15 cellular contexts compared by ENCODE assay signal in the genomic region with DNA sequence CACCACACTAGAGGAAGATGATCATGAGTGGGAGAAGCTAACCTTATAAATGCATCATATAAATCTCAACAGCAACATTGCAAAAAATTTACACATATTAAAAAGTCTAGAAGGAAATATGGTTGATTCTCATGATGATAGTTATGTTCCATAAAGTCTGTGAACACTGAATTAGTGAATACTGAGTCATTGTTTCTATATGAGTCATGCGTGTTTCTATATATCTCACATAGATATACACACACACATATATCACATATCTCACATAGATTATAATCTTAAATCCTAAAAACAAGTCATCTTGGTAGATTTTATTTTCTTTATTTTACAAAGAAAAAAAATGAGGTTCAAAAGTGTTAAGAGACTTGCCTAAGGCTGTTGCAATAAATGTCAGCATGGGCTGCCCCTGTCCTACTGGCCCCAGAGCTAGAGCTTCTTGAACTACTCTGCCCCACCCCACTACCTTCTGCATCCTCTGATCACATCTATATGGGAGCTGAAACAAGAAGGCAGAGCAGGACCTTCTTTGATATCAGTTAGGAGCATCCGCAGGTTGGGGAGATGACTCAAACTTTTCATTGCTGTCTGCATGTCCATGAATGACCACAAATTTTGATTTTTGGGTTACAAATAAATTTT.
A peak's percentile ranks its signal among the peaks of the same experiment; 100 is the strongest.
DNase-seq lines count a peak whose midpoint lies in the region; ATAC-seq, FAIRE-seq and TF ChIP-seq lines count a peak whose summit lies in the region.
"Had no signal": no experiment of that assay in that cellular context is flagged by ENCODE, and none has a peak within 500 bp of the region (broad histone marks: within the 10 kb centered on the region; RNA-seq: fewer than 3 reads in every experiment).

No MANE protein-coding gene starts in this region.

- WGBS in A549 (ENCODE audit: missing lambda C conversion rate), result 73% methylated on average over 2 of the region's 2 CpGs
- 100% methylated on average over 1 of the region's 2 CpGs for WGBS in mesenchymal stem cell

- no peaks in the 10 kb centered on the region for H3K4me1 ChIP-seq in A549
- H3K4me1 ChIP-seq in mesenchymal stem cell (ENCODE audit: control insufficient read depth, insufficient read depth, low read depth, low read length), result no peaks in the 10 kb centered on the region
- no peaks in the 10 kb centered on the region for H3K4me1 ChIP-seq in MM.1S (ENCODE audit: low read length)
- H3K4me1 ChIP-seq: BLaER1 had no signal

- no peak overlapping the region for H3K4me2 ChIP-seq in A549
- H3K4me2 ChIP-seq in mesenchymal stem cell (ENCODE audit: low read length, poor library complexity, severe bottlenecking), result no peak overlapping the region
- no peak overlapping the region for H3K4me2 ChIP-seq in MM.1S (ENCODE audit: low read depth, low read length)
- H3K4me2 ChIP-seq: BLaER1 had no signal

- no peak overlapping the region for H3K4me3 ChIP-seq in A549
- H3K4me3 ChIP-seq in mesenchymal stem cell (ENCODE audit: insufficient read depth in 1 of 2, low read depth in 1 of 2, low read length in 2 of 2), result no peak overlapping the region
- H3K4me3 ChIP-seq in MM.1S (ENCODE audit: low read length), result no peak overlapping the region
- H3K4me3 ChIP-seq: BLaER1, skin epidermis had no signal

- no peaks in the 10 kb centered on the region for H3K79me1 ChIP-seq in mesenchymal stem cell (replicated peaks; ENCODE audit: low read length, poor library complexity, severe bottlenecking)

- H2AFZ ChIP-seq in mesenchymal stem cell (ENCODE audit: low read depth, low read length), result no peak overlapping the region
- H2AFZ ChIP-seq in MM.1S (ENCODE audit: low read length), result no peak overlapping the region

- DNase-seq in A549 (ENCODE audit: low read depth in 1 of 2, low spot score in 1 of 2), result no peak
- DNase-seq in HT1080 (ENCODE audit: low read depth), result peak; percentile 15
- no peak for DNase-seq in C1 segment of cervical spinal cord (lab: John Stamatoyannopoulos, UW)
- no peak for DNase-seq in mesenchymal stem cell
- DNase-seq in MM.1S, result no peak
- DNase-seq in NCI-H2196 treated with DMSO at 0.1 percent for 48 hours (lab: John Stamatoyannopoulos, UW; ENCODE audit: unreplicated experiment), result no peak
- DNase-seq: brain microvascular endothelial cell, NCI-H1417 treated with DMSO at 0.1 percent for 48 hours had no signal

- no peak for TF ChIP-seq POLR2A in A549 (IDR thresholded peaks at IDR 0.05; ENCODE audit: low read length)

- no peak for TF ChIP-seq EP300 in A549 (IDR thresholded peaks at IDR 0.05)

- no peak for TF ChIP-seq RAD21 in A549 (conservative IDR thresholded peaks at IDR 0.05 in 1 of 2, IDR thresholded peaks at IDR 0.05 in 1 of 2)

- no peak overlapping the region for H3K4ac ChIP-seq in mesenchymal stem cell (ENCODE audit: low read depth in 1 of 2, low read length in 2 of 2)

- no peak overlapping the region for H3K18ac ChIP-seq in mesenchymal stem cell (ENCODE audit: low read depth in 1 of 2, low read length in 2 of 2)

- no peak overlapping the region for H4K8ac ChIP-seq in mesenchymal stem cell (ENCODE audit: low read length)

- no peak for FAIRE-seq in A549 (lab: Jason Lieb, UNC)
- FAIRE-seq: G401.6 had no signal

- H3K14ac ChIP-seq in mesenchymal stem cell (ENCODE audit: low read length in 2 of 2), result no peak overlapping the region

- no peak overlapping the region for H2AK5ac ChIP-seq in mesenchymal stem cell (ENCODE audit: low read length, severe bottlenecking)

- H3K36me3 ChIP-seq in mesenchymal stem cell (ENCODE audit: control insufficient read depth in 1 of 2, insufficient read depth in 2 of 2, low read depth in 1 of 2, low read length in 2 of 2), result no peaks in the 10 kb centered on the region
- H3K36me3 ChIP-seq in MM.1S (replicated peaks; ENCODE audit: insufficient read depth, low read length), result no peaks in the 10 kb centered on the region
- H3K36me3 ChIP-seq: BLaER1, brain microvascular endothelial cell had no signal

- no peak overlapping the region for H4K91ac ChIP-seq in mesenchymal stem cell (ENCODE audit: low read length)

- no peak overlapping the region for H3K23ac ChIP-seq in mesenchymal stem cell (ENCODE audit: low read length in 2 of 2)

- H3K9me2 ChIP-seq in MM.1S (replicated peaks; ENCODE audit: insufficient read depth, low read length), result no peaks in the 10 kb centered on the region

- H2BK12ac ChIP-seq in mesenchymal stem cell (ENCODE audit: low read length in 2 of 2), result no peak overlapping the region

- no peak for ATAC-seq in A549
- ATAC-seq in GM18520 (IDR thresholded peaks at IDR 0.05; ENCODE audit: unreplicated experiment), result peak; percentile 85
- peak; percentile 56 for ATAC-seq in HG02642 (IDR thresholded peaks at IDR 0.05; ENCODE audit: poor library complexity, unreplicated experiment)
- ATAC-seq: esophagus mucosa; stimulated activated memory B cell treated with anti-CD40 and anti-IgM and Interleukin-4, amounts not matched to agents 10 μg/mL and 1 μg/mL and 100 μg/mL, for 72 hours had no signal

- H2BK15ac ChIP-seq in mesenchymal stem cell (ENCODE audit: low read depth, poor library complexity, severe bottlenecking), result no peak overlapping the region

- CTCF ChIA-PET in A549 (lab: Yijun Ruan, JAX), result no interaction called here

- no peak overlapping the region for H3K27ac ChIP-seq in A549
- H3K27ac ChIP-seq in mesenchymal stem cell (ENCODE audit: low read length, poor library complexity, severe bottlenecking), result no peak overlapping the region
- no peak overlapping the region for H3K27ac ChIP-seq in MM.1S (ENCODE audit: low read length)
- H3K27ac ChIP-seq: BLaER1, brain microvascular endothelial cell, skin epidermis had no signal

- H3K27me3 ChIP-seq in mesenchymal stem cell (ENCODE audit: control insufficient read depth in 1 of 2, insufficient read depth in 1 of 2, low read length in 2 of 2) (no peaks in the 10 kb centered on the region), MM.1S (replicated peaks; ENCODE audit: insufficient read depth, low read length) (no peaks in the 10 kb centered on the region)
- H3K27me3 ChIP-seq: BLaER1, brain microvascular endothelial cell had no signal

- no peak overlapping the region for H3K9ac ChIP-seq in mesenchymal stem cell (ENCODE audit: low read length)
- H3K9ac ChIP-seq in MM.1S (ENCODE audit: low read length), result no peak overlapping the region
- H3K9ac ChIP-seq: BLaER1 had no signal

- POLR2A ChIA-PET in A549 (lab: Yijun Ruan, JAX), result no interaction called here

- no peaks in the 10 kb centered on the region for H3K79me2 ChIP-seq in MM.1S (ENCODE audit: low read length)

- H3K9me3 ChIP-seq in A549 (0 out of 3 replicates have a peak, but pooled peaks cover 4% of the 10 kb centered on the region), mesenchymal stem cell (ENCODE audit: control insufficient read depth, low read length) (peaks cover 11% of the 10 kb centered on the region), MM.1S (replicated peaks; ENCODE audit: insufficient read depth, low read length) (no peaks in the 10 kb centered on the region)

- TF ChIP-seq CTCF in A549 (IDR thresholded peaks at IDR 0.05) (no peak), MM.1S (IDR thresholded peaks at IDR 0.05; ENCODE audit: low read length) (no peak)

- H3F3A ChIP-seq in MM.1S (ENCODE audit: insufficient read depth, low read length), result no peaks in the 10 kb centered on the region

- H4K20me1 ChIP-seq in MM.1S (ENCODE audit: insufficient read depth, low read length), result no peaks in the 10 kb centered on the region
- H4K20me1 ChIP-seq: BLaER1 had no signal

- no peak overlapping the region for H2BK120ac ChIP-seq in mesenchymal stem cell (ENCODE audit: low read depth, low read length)

- H2BK5ac ChIP-seq in mesenchymal stem cell (ENCODE audit: low read depth, low read length, poor library complexity, severe bottlenecking), result no peak overlapping the region

TF ChIP-seq in A549, 52 proteins besides CTCF, POLR2A, EP300 and RAD21:
- TF ChIP-seq RARB (CRISPR knock-in tag; IDR thresholded peaks at IDR 0.05), result no peak
- TF ChIP-seq FOSL2 (IDR thresholded peaks at IDR 0.05), result no peak
- peak; percentile 60 for TF ChIP-seq FOSL2 (CRISPR knock-in tag; IDR thresholded peaks at IDR 0.05)

Comparison
In these comparisons a context has a peak if more than half of its experiments do, and no peak if none do; other contexts are left out.
1. ATAC-seq: peak in GM18520 (single experiment) and HG02642 (single experiment); none in A549 (0 of 2).